ENCODE assay signal across 10 cellular contexts in the genomic region with DNA sequence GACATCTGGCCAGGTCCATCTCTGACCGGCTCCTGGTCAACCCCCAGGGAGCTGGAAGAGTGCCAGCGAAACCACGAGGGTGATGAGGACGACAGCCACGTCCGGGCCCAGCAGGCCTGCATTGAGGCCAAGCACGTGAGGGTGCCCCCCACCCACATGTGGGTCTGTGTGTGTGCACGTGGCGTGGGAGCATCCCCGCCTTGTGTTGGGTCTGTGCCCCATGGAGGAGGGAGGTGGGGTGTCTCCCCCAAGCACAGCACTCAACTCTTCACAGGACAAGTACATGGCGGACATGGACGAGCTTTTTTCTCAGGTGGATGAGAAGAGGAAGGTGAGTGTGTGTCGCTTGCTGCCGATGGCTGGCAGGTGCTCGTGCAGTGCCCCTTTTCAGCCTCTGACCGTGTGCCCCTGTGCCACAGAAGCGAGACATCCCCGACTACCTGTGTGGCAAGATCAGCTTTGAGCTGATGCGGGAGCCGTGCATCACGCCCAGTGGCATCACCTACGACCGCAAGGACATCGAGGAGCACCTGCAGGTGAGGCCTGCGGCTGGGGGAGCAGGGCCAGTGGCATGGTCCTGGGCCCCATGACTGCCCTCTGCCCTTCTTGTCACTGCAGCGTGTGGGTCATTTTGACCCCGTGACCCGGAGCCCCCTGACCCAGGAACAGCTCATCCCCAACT. TPM values are rescaled to one million over a fixed set of nuclear protein-coding genes. Genes with fewer than 3 reads are reported as not detected.
A peak's percentile ranks its signal among the peaks of the same experiment; 100 is the strongest.
DNase-seq lines count a peak whose midpoint lies in the region; ATAC-seq, FAIRE-seq and TF ChIP-seq lines count a peak whose summit lies in the region.
"Had no signal": no experiment of that assay in that cellular context is flagged by ENCODE, and none has a peak within 500 bp of the region (broad histone marks: within the 10 kb centered on the region; RNA-seq: fewer than 3 reads in every experiment).

No MANE protein-coding gene starts in this region.

- TF ChIP-seq EP300 in sigmoid colon (IDR thresholded peaks at IDR 0.05): no peak

- H3K4me1 ChIP-seq in BLaER1 (peaks cover 48% of the 10 kb centered on the region), HUES64 (ENCODE audit: insufficient read depth, low read length) (peaks cover 10% of the 10 kb centered on the region; the same call in 1 of the 2 replicates), astrocyte (ENCODE audit: insufficient read depth, low read length) (peaks cover 32% of the 10 kb centered on the region), mucosa of rectum (ENCODE audit: control insufficient read depth in 2 of 2, insufficient read depth in 2 of 2, low read length in 2 of 2) (peaks cover 43 to 44% of the 10 kb centered on the region in 2 donors), sigmoid colon (peaks cover 0 to 64% (median 61%) of the 10 kb centered on the region in 4 donors), kidney (ENCODE audit: control insufficient read depth in 1 of 2, insufficient read depth in 1 of 2, low read depth in 1 of 2, low read length in 2 of 2) (peaks cover 12 to 42% of the 10 kb centered on the region in 2 donors)

- no peak overlapping the region for H2AFZ ChIP-seq in astrocyte (ENCODE audit: low read depth, low read length)

- H3K4me2 ChIP-seq in BLaER1 (peak overlapping the region; percentile 87), astrocyte (ENCODE audit: low read length) (peak overlapping the region; percentile 98)

- H3K9ac ChIP-seq in BLaER1 (peak overlapping the region; percentile 95), HUES64 (ENCODE audit: low read depth, low read length) (no peak overlapping the region), astrocyte (ENCODE audit: low read length) (peak overlapping the region; percentile 90), mucosa of rectum (ENCODE audit: low read depth in 1 of 2, low read length in 2 of 2) (no peak overlapping the region), kidney (ENCODE audit: low read length in 2 of 2) (no peak overlapping the region)

- H3K27me3 ChIP-seq in BLaER1 (no peaks in the 10 kb centered on the region), HUES64 (ENCODE audit: insufficient read depth, low read length) (no peaks in the 10 kb centered on the region), astrocyte (ENCODE audit: insufficient read depth, low read length) (no peaks in the 10 kb centered on the region), mucosa of rectum (ENCODE audit: control insufficient read depth in 2 of 2, insufficient read depth in 2 of 2, low read length in 2 of 2) (no peaks in the 10 kb centered on the region), sigmoid colon (no peaks in the 10 kb centered on the region)
- H3K27me3 ChIP-seq: heart left ventricle had no signal

- peak overlapping the region; percentile 96 for H3K4me3 ChIP-seq in BLaER1
- peak overlapping the region; percentile 91 for H3K4me3 ChIP-seq in HUES64 (ENCODE audit: low read length)
- H3K4me3 ChIP-seq in astrocyte (ENCODE audit: insufficient read depth, low read depth, low read length): peak overlapping the region; percentile 78
- H3K4me3 ChIP-seq in mucosa of rectum (ENCODE audit: low read length in 2 of 2): peak overlapping the region; percentile 82 to 84
- peak overlapping the region in 2 of 4 donors; percentile 93 to 95 for H3K4me3 ChIP-seq in sigmoid colon
- peak overlapping the region in 1 of 2 donors; percentile 79 for H3K4me3 ChIP-seq in kidney (ENCODE audit: low read length in 2 of 2)

- H4K20me1 ChIP-seq in BLaER1 (peaks cover 37% of the 10 kb centered on the region), astrocyte (ENCODE audit: insufficient read depth, low read length) (peaks cover 31% of the 10 kb centered on the region)

- TF ChIP-seq CTCF in astrocyte (IDR thresholded peaks at IDR 0.05; ENCODE audit: insufficient read depth, low read depth, low read length) (no peak), sigmoid colon (IDR thresholded peaks at IDR 0.05) (no peak), kidney (IDR thresholded peaks at IDR 0.05; ENCODE audit: borderline replicate concordance, extremely low read depth, insufficient read depth) (no peak)

- DNase-seq in astrocyte (ENCODE audit: low read depth) (peak; percentile 16), sigmoid colon (no peak), kidney (no peak)
- DNase-seq: activated CD4-positive, alpha-beta T cell treated with anti-CD3 and anti-CD28 coated beads for 4 hours had no signal

- peaks cover 55% of the 10 kb centered on the region for H3K79me2 ChIP-seq in astrocyte (ENCODE audit: insufficient read depth, low read length)

- H3K9me3 ChIP-seq in BLaER1: no peaks in the 10 kb centered on the region
- H3K9me3 ChIP-seq in HUES64 (ENCODE audit: insufficient read depth, low read depth, low read length): no peaks in the 10 kb centered on the region
- no peaks in the 10 kb centered on the region for H3K9me3 ChIP-seq in astrocyte (ENCODE audit: insufficient read depth, low read depth, low read length)
- H3K9me3 ChIP-seq in mucosa of rectum (ENCODE audit: control insufficient read depth in 2 of 2, low read length in 2 of 2): no peaks in the 10 kb centered on the region
- H3K9me3 ChIP-seq in sigmoid colon: no peaks in the 10 kb centered on the region
- H3K9me3 ChIP-seq in kidney (ENCODE audit: control insufficient read depth in 1 of 2, low read length in 2 of 2): no peaks in the 10 kb centered on the region
- H3K9me3 ChIP-seq: heart left ventricle had no signal

- peak overlapping the region; percentile 87 for H3K27ac Mint-ChIP-seq in astrocyte (ENCODE audit: unreplicated experiment)

- H3K36me3 ChIP-seq in BLaER1: peaks cover 39% of the 10 kb centered on the region
- peaks cover 34% of the 10 kb centered on the region for H3K36me3 ChIP-seq in HUES64 (ENCODE audit: insufficient read depth, low read length)
- peaks cover 3% of the 10 kb centered on the region for H3K36me3 ChIP-seq in astrocyte (ENCODE audit: insufficient read depth, low read length)
- peaks cover 12 to 23% of the 10 kb centered on the region in 2 donors for H3K36me3 ChIP-seq in mucosa of rectum (ENCODE audit: control insufficient read depth in 2 of 2, insufficient read depth in 2 of 2, low read length in 2 of 2)
- peaks cover 14 to 31% (median 19%) of the 10 kb centered on the region in 4 donors for H3K36me3 ChIP-seq in sigmoid colon
- peaks cover 8 to 21% of the 10 kb centered on the region in 2 donors for H3K36me3 ChIP-seq in kidney (ENCODE audit: control insufficient read depth in 1 of 2, insufficient read depth in 2 of 2, low read length in 2 of 2)

- 93% methylated on average over 28 of the region's 28 CpGs for WGBS in HUES64
- WGBS in sigmoid colon, 2 donors: 77 to 83% methylated on average over 28 of the region's 28 CpGs

- H3K9me3 Mint-ChIP-seq in astrocyte (ENCODE audit: unreplicated experiment): no peaks in the 10 kb centered on the region

- peaks cover 8% of the 10 kb centered on the region for H3K36me3 Mint-ChIP-seq in astrocyte (ENCODE audit: low read depth, unreplicated experiment)

- H3K4me1 Mint-ChIP-seq in astrocyte (ENCODE audit: low read depth, unreplicated experiment): peaks cover 13% of the 10 kb centered on the region

- intact Hi-C loops in sigmoid colon (cut with DNase I) (loop anchor here (10.0 kb wide), 1 partner anchor 1093 kb away; a partner anchor contains a TSS), kidney (cut with DNase I) (no loop called here)

- peak overlapping the region; percentile 89 for H3K4me3 Mint-ChIP-seq in astrocyte (ENCODE audit: unreplicated experiment)

- H3K27ac ChIP-seq in BLaER1 (peak overlapping the region; percentile 90; the same call in 1 of the 2 replicates), HUES64 (ENCODE audit: low read depth, low read length) (no peak overlapping the region), astrocyte (ENCODE audit: low read depth, low read length) (no peak overlapping the region), mucosa of rectum (ENCODE audit: low read depth in 2 of 2, low read length in 2 of 2) (no peak overlapping the region), sigmoid colon (peak overlapping the region in 1 of 4 donors; percentile 99), kidney (ENCODE audit: low read depth in 2 of 2, low read length in 2 of 2) (peak overlapping the region in 1 of 2 donors; percentile 34)

- no peak for FAIRE-seq in astrocyte (lab: Jason Lieb, UNC)
- FAIRE-seq in kidney (lab: Jason Lieb, UNC): no peak

- ATAC-seq in GM18511 (IDR thresholded peaks at IDR 0.05; ENCODE audit: unreplicated experiment) (no peak), HG02840 (IDR thresholded peaks at IDR 0.05; ENCODE audit: low FRiP score, unreplicated experiment) (no peak)
- ATAC-seq: heart left ventricle had no signal

- no peak for TF ChIP-seq POLR2A in sigmoid colon (IDR thresholded peaks at IDR 0.05)

- H3K27me3 Mint-ChIP-seq in astrocyte (ENCODE audit: low read depth, unreplicated experiment): no peaks in the 10 kb centered on the region

RNA-seq across cellular contexts. Expression of a gene that starts 1.7 kb away (rescaled TPM):
- 54.4 TPM for polyA plus RNA-seq in HUES64 (2013, experiment 1 of 2)
- polyA plus RNA-seq in HUES64 (2013, experiment 2 of 2): 55.0 TPM
- total RNA-seq in astrocyte (138 and 140 TPM in 2 replicates), sigmoid colon (100 to 1,000 TPM; 109 to 183 (median 174) TPM), kidney (92.9 TPM)
- polyA plus RNA-seq in sigmoid colon (100 to 1,000 TPM; 104 to 136 (median 122) TPM), kidney (ENCODE audit: insufficient read depth, low read depth, low replicate concordance) (218 TPM)

RNA-seq across cellular contexts. Expression of a gene that starts 2.2 kb away (rescaled TPM):
- polyA plus RNA-seq in HUES64 (2013, experiment 1 of 2): 43.4 TPM
- polyA plus RNA-seq in HUES64 (2013, experiment 2 of 2): 38.7 TPM
- total RNA-seq in astrocyte (24.6 and 26.8 TPM in 2 replicates), sigmoid colon (10 to 100 TPM; 52.8 to 93.4 (median 73.8) TPM), kidney (75.0 TPM)
- polyA plus RNA-seq in sigmoid colon (10 to 100 TPM; 18.7 to 49.3 (median 22.2) TPM), kidney (ENCODE audit: insufficient read depth, low read depth, low replicate concordance) (80.4 TPM)

RNA-seq across cellular contexts. Expression of a gene that starts 6.4 kb away (rescaled TPM):
- polyA plus RNA-seq in HUES64 (2013, experiment 1 of 2): 0.60 TPM
- polyA plus RNA-seq in HUES64 (2013, experiment 2 of 2): 1.1 TPM
- total RNA-seq in astrocyte: 4.0 and 4.9 TPM in 2 replicates
- total RNA-seq in sigmoid colon: 1 to 10 TPM in 2 of 4 donors, under 1 TPM in 1, not detected in 1; 0.68 to 6.1 (median 1.5) TPM
- 1 to 10 TPM in 1 of 3 donors, under 1 TPM in 1, not detected in 1; 0.46 to 5.6 TPM for polyA plus RNA-seq in sigmoid colon
- 0.88 TPM for total RNA-seq in kidney
- 9.7 TPM for polyA plus RNA-seq in kidney (ENCODE audit: insufficient read depth, low read depth, low replicate concordance)

RNA-seq across cellular contexts. Expression of a gene that starts 8.3 kb away (rescaled TPM):
- polyA plus RNA-seq in HUES64 (2013, experiment 1 of 2): 10.8 TPM
- polyA plus RNA-seq in HUES64 (2013, experiment 2 of 2): 9.5 TPM
- total RNA-seq in astrocyte: 8.2 and 9.5 TPM in 2 replicates
- 10 to 100 TPM in 2 of 4 donors, 1 to 10 TPM in 2; 6.4 to 17.7 (median 9.9) TPM for total RNA-seq in sigmoid colon
- polyA plus RNA-seq in sigmoid colon: 1 to 10 TPM; 2.4 to 9.8 (median 3.5) TPM
- total RNA-seq in kidney: 11.8 TPM
- polyA plus RNA-seq in kidney (ENCODE audit: insufficient read depth, low read depth, low replicate concordance): 7.2 TPM

RNA-seq across cellular contexts. Expression of a gene that starts 14.0 kb away (rescaled TPM):
- polyA plus RNA-seq in HUES64 (2013, experiment 1 of 2): 96.7 TPM
- polyA plus RNA-seq in HUES64 (2013, experiment 2 of 2): 84.0 TPM
- 87.3 and 93.2 TPM in 2 replicates for total RNA-seq in astrocyte
- total RNA-seq in sigmoid colon: 10 to 100 TPM; 35.3 to 58.8 (median 48.8) TPM
- polyA plus RNA-seq in sigmoid colon: 100 to 1,000 TPM in 1 of 3 donors, 10 to 100 TPM in 2; 48.3 to 159 (median 52.9) TPM
- total RNA-seq in kidney: 117 TPM
- polyA plus RNA-seq in kidney (ENCODE audit: insufficient read depth, low read depth, low replicate concordance): 90.5 TPM

Comparison
In these comparisons a context has a peak if more than half of its experiments do, and no peak if none do; other contexts are left out.
1. H3K9ac ChIP-seq: peak in BLaER1 (single experiment) and astrocyte (single experiment); none in HUES64 (single experiment), mucosa of rectum (0 of 2) and kidney (0 of 2).